ENCODE assay signal across 15 cellular contexts in the genomic region with DNA sequence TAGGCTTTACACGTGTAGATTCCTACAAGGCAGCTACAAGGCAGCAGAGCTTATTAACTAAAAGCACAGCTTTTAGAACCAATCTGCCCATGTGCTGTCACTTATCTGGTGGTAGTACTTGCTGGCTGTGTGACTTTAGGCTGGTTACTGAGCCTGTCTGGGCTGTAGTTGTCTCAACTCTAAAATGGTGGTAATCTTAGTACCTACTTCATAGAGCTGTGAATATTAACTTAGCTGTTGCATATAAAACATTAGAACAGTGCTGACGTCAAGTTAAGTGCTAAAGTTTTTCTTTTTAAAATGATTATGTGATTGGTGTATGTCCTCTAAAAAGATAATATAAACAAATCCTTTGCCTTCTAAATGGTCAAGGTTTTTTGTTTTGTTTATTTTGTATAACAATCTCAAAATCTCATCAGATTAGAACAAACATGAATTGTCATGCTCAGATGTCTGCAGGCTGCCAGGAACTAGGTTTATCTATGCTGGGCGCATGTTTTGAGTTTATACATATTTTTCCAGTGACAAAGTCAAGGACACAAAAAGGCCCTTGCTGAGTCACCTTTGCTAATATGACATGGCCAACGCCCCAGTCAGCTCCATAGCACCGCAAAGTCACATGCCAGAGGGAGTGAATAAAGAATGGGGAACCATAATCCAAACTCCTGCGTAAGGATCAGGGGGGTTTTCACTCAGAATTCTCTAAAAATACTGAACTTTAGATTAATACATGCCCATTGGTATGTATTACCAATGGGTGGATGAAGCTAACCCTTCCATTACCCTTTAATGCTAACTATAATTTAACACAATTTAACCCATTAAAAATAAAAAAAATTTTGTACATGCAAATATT. TPM values are rescaled to one million over a fixed set of nuclear protein-coding genes. Genes with fewer than 3 reads are reported as not detected.
A peak's percentile ranks its signal among the peaks of the same experiment; 100 is the strongest.
DNase-seq lines count a peak whose midpoint lies in the region; ATAC-seq and TF ChIP-seq lines count a peak whose summit lies in the region.
"Had no signal": no experiment of that assay in that cellular context is flagged by ENCODE, and none has a peak within 500 bp of the region (broad histone marks: within the 10 kb centered on the region; RNA-seq: fewer than 3 reads in every experiment).

No MANE protein-coding gene starts in this region.

- H3K36me3 ChIP-seq in PC-3 (ENCODE audit: low read depth, low read length): no peaks in the 10 kb centered on the region
- no peaks in the 10 kb centered on the region for H3K36me3 ChIP-seq in colonic mucosa
- no peaks in the 10 kb centered on the region for H3K36me3 ChIP-seq in mucosa of descending colon (ENCODE audit: low read depth)
- H3K36me3 ChIP-seq in effector memory CD4-positive, alpha-beta T cell (ENCODE audit: control insufficient read depth, insufficient read depth, low read length): no peaks in the 10 kb centered on the region
- H3K36me3 ChIP-seq: neutrophil had no signal

- no peak overlapping the region; the same call in 1 of the 2 replicates for H3K4me3 ChIP-seq in PC-3 (ENCODE audit: low read length)
- no peak overlapping the region for H3K4me3 ChIP-seq in colonic mucosa
- H3K4me3 ChIP-seq in mucosa of descending colon: no peak overlapping the region
- no peak overlapping the region for H3K4me3 ChIP-seq in effector memory CD4-positive, alpha-beta T cell (ENCODE audit: insufficient read depth, low read depth, low read length, poor library complexity, severe bottlenecking)

- peaks cover 44% of the 10 kb centered on the region for H3K4me1 ChIP-seq in PC-3 (ENCODE audit: insufficient read depth, low read length)
- no peaks in the 10 kb centered on the region for H3K4me1 ChIP-seq in colonic mucosa
- H3K4me1 ChIP-seq in mucosa of descending colon (ENCODE audit: low read depth): no peaks in the 10 kb centered on the region
- H3K4me1 ChIP-seq in effector memory CD4-positive, alpha-beta T cell (ENCODE audit: control insufficient read depth, insufficient read depth, low read length, poor library complexity, severe bottlenecking): no peaks in the 10 kb centered on the region

- ATAC-seq in PC-3: peak; percentile 96
- ATAC-seq in mucosa of descending colon: peak; percentile 61
- ATAC-seq in GM18867 (IDR thresholded peaks at IDR 0.05; ENCODE audit: unreplicated experiment): no peak
- ATAC-seq: CD8-positive, alpha-beta T cell had no signal

- H3K27ac ChIP-seq in PC-3 (ENCODE audit: low read length): peak overlapping the region; percentile 76
- H3K27ac ChIP-seq in colonic mucosa: no peak overlapping the region
- H3K27ac ChIP-seq in effector memory CD4-positive, alpha-beta T cell (ENCODE audit: insufficient read depth, low read length, poor library complexity, severe bottlenecking): no peak overlapping the region
- H3K27ac ChIP-seq: neutrophil had no signal

- H3K9me3 ChIP-seq in PC-3 (ENCODE audit: low read length) (no peaks in the 10 kb centered on the region), colonic mucosa (no peaks in the 10 kb centered on the region), mucosa of descending colon (no peaks in the 10 kb centered on the region)
- H3K9me3 ChIP-seq in effector memory CD4-positive, alpha-beta T cell (ENCODE audit: control insufficient read depth, low read length): no peaks in the 10 kb centered on the region
- H3K9me3 ChIP-seq: neutrophil had no signal

- H3K9me2 ChIP-seq in PC-3 (replicated peaks; ENCODE audit: low read length): no peaks in the 10 kb centered on the region

- H4K20me1 ChIP-seq in PC-3 (ENCODE audit: low read length): no peaks in the 10 kb centered on the region

- H3K27me3 ChIP-seq in PC-3 (ENCODE audit: low read length) (no peaks in the 10 kb centered on the region), colonic mucosa (no peaks in the 10 kb centered on the region)
- H3K27me3 ChIP-seq in effector memory CD4-positive, alpha-beta T cell (replicated peaks; ENCODE audit: control insufficient read depth, insufficient read depth, low read length, poor library complexity, severe bottlenecking): no peaks in the 10 kb centered on the region
- H3K27me3 ChIP-seq: neutrophil had no signal

- BruUV-seq in PC-3 (replicated peaks; lab: Mats Ljungman, UMichigan): no TSS peak

- H3K4me2 ChIP-seq in PC-3 (ENCODE audit: low read length): peak overlapping the region; percentile 63

- TF ChIP-seq CTCF in PC-3 (conservative IDR thresholded peaks at IDR 0.05; ENCODE audit: low read depth, low read length) (no peak), colonic mucosa (IDR thresholded peaks at IDR 0.05) (no peak), mucosa of descending colon (IDR thresholded peaks at IDR 0.05) (no peak)

- H3K9ac ChIP-seq in PC-3 (ENCODE audit: low read length): peak overlapping the region; percentile 9; the same call in 1 of the 2 replicates
- no peak overlapping the region for H3K9ac ChIP-seq in colonic mucosa (ENCODE audit: low read depth in 2 of 2, low read length in 2 of 2)

- intact Hi-C loops in PC-3 (cut with micrococcal nuclease): loop anchor here (2.0 kb wide), 1 partner anchor 13 kb away; no protein-coding TSS in a partner anchor
- intact Hi-C loops in colonic mucosa (cut with DNase I): no loop called here
- intact Hi-C loops in mucosa of descending colon (cut with DNase I, micrococcal nuclease): no loop called here

- peaks cover 3% of the 10 kb centered on the region for H3F3A ChIP-seq in PC-3 (ENCODE audit: low read length, unreplicated experiment)

- H3K79me2 ChIP-seq in PC-3 (ENCODE audit: low read length): no peaks in the 10 kb centered on the region

- CTCF ChIA-PET in PC-3 (lab: Charles Lee): interaction anchor here (1.7 kb wide), 1 partner anchor 38 kb away, joined by 7 read pairs; no protein-coding TSS in a partner anchor

- DNase-seq in GM03348 (ENCODE audit: low spot score) (peak; percentile 36), PC-3 (peak; percentile 95), colonic mucosa (peak; percentile 25), mucosa of descending colon (peak in 1 of 3 donors; percentile 24), DMS153 (lab: John Stamatoyannopoulos, UW) (no peak), globus pallidus (ENCODE audit: low spot score) (no peak)
- DNase-seq in effector memory CD4-positive, alpha-beta T cell: no peak
- DNase-seq: activated CD4-positive, alpha-beta T cell treated with anti-CD3 and anti-CD28 coated beads, Interleukin-2, amount 50 U/mL, for 1 hour; CD8-positive, alpha-beta T cell; endodermal cell; kidney glomerular epithelial cell; NCI-H2107; stimulated activated CD4-positive, alpha-beta T cell treated with anti-CD3 and anti-CD28 coated beads, Interleukin-1b, Interleukin-23, amount 100 ng/mL, for 48 hours had no signal

- peak overlapping the region; percentile 29; the same call in 1 of the 2 replicates for H2AFZ ChIP-seq in PC-3 (ENCODE audit: low read length)

- POLR2A ChIA-PET in PC-3 (lab: Charles Lee; ENCODE audit: unreplicated experiment): no interaction called here

RNA-seq across cellular contexts. Expression of a gene that starts 39.8 kb away (rescaled TPM):
- total RNA-seq in PC-3 (2014; rRNA removed) (23.7 and 25.1 TPM in 2 replicates), colonic mucosa (10 to 100 TPM; 27.5 to 88.8 TPM), mucosa of descending colon (10 to 100 TPM; 55.3 to 88.3 (median 73.4) TPM)

Comparison
In these comparisons a context has a peak if more than half of its experiments do, and no peak if none do; other contexts are left out.
1. DNase-seq: peak in GM03348 (single experiment), PC-3 (single experiment) and colonic mucosa (single experiment); none in DMS153 (single experiment), effector memory CD4-positive, alpha-beta T cell (0 of 3) and globus pallidus (single experiment).